ENCODE assay signal across 15 cellular contexts in genomic region chr20:38133680-38134426, GRCh38. TPM values are rescaled to one million over a fixed set of nuclear protein-coding genes. Genes with fewer than 3 reads are reported as not detected.
DNase-seq lines count a peak whose midpoint lies in the region; ATAC-seq, FAIRE-seq and TF ChIP-seq lines count a peak whose summit lies in the region.
"Had no signal": no experiment of that assay in that cellular context is flagged by ENCODE, and none has a peak within 500 bp of the region (broad histone marks: within the 10 kb centered on the region; RNA-seq: fewer than 3 reads in every experiment).

No MANE protein-coding gene starts in this region.

- TF ChIP-seq POLR2A in GM12892 (IDR thresholded peaks at IDR 0.05; ENCODE audit: low read depth, low read length) (no peak), gastrocnemius medialis (IDR thresholded peaks at IDR 0.05) (no peak)

- no peaks in the 10 kb centered on the region for H3K9me3 ChIP-seq in right atrium auricular region
- no peaks in the 10 kb centered on the region for H3K9me3 ChIP-seq in gastrocnemius medialis
- H3K9me3 ChIP-seq: Peyer's patch had no signal

- H3K27ac ChIP-seq in VCaP (peak overlapping the region; percentile 71), right atrium auricular region (peak overlapping the region; percentile 60 to 77), gastrocnemius medialis (peak overlapping the region in 3 of 4 donors; percentile 13 to 60 (median 42))

- H3K27me3 ChIP-seq in right atrium auricular region (no peaks in the 10 kb centered on the region), gastrocnemius medialis (no peaks in the 10 kb centered on the region)
- H3K27me3 ChIP-seq: Peyer's patch had no signal

- peak; percentile 36 for FAIRE-seq in GM12892 (lab: Jason Lieb, UNC)

- ATAC-seq in gastrocnemius medialis = no peak
- no peak for ATAC-seq in HG02588 (IDR thresholded peaks at IDR 0.05; ENCODE audit: unreplicated experiment)

- DNase-seq in GM12892 (ENCODE audit: insufficient read length) (no peak), right atrium auricular region (ENCODE audit: low spot score) (no peak), gastrocnemius medialis (no peak), RPMI8226 (no peak), NOMO-1 treated with DMSO at 0.1 percent for 48 hours (lab: John Stamatoyannopoulos, UW; ENCODE audit: unreplicated experiment) (no peak), NCI-H128 (lab: John Stamatoyannopoulos, UW; ENCODE audit: unreplicated experiment) (no peak)
- DNase-seq: DMS53, GOT3, hypothalamus, Kasumi-1, NCI-H187 treated with DMSO at 0.1 percent for 48 hours, NCI-H524, Peyer's patch had no signal

- H3K4me1 ChIP-seq in right atrium auricular region (peaks cover 0 to 46% of the 10 kb centered on the region in 2 donors), gastrocnemius medialis (peaks cover 0 to 12% of the 10 kb centered on the region in 2 donors)
- H3K4me1 ChIP-seq: Peyer's patch had no signal

- in situ Hi-C loops in gastrocnemius medialis (cut with MboI; ENCODE audit: low sequenced_read_pairs in 4 of 4) = no loop called here

- H3K4me3 ChIP-seq in right atrium auricular region (no peak overlapping the region), gastrocnemius medialis (no peak overlapping the region)
- H3K4me3 ChIP-seq: Peyer's patch had no signal

- no peak for TF ChIP-seq CTCF in VCaP (conservative IDR thresholded peaks at IDR 0.05)
- no peak for TF ChIP-seq CTCF in right atrium auricular region (IDR thresholded peaks at IDR 0.05)
- no peak for TF ChIP-seq CTCF in gastrocnemius medialis (IDR thresholded peaks at IDR 0.05 in 4 of 5, conservative IDR thresholded peaks at IDR 0.05 in 1 of 5)

- intact Hi-C loops in gastrocnemius medialis (cut with DNase I; ENCODE audit: low total_unique reads) = no loop called here

- H3K36me3 ChIP-seq in right atrium auricular region (peaks cover 85% of the 10 kb centered on the region), gastrocnemius medialis (peaks cover 0 to 65% of the 10 kb centered on the region in 2 donors)

RNA-seq across cellular contexts. Expression of gene TGM2, which starts 31.2 kb away (rescaled TPM):
- polyA plus RNA-seq in GM12892 (2012; ENCODE audit: missing spikeins) = 0.55 TPM
- total RNA-seq in right atrium auricular region = 1,000 to 10,000 TPM in 1 of 2 donors, 100 to 1,000 TPM in 1; 680 to 1,303 TPM
- total RNA-seq in gastrocnemius medialis = 100 to 1,000 TPM in 1 of 4 donors, 10 to 100 TPM in 3; 12.8 to 152 (median 58.4) TPM

Comparison
In these comparisons a context has a peak if more than half of its experiments do, and no peak if none do; other contexts are left out.
1. RNA of gene TGM2, which starts 31.2 kb away (total RNA-seq): 680 to 1,303 TPM in right atrium auricular region; 12.8 to 152 TPM in gastrocnemius medialis; every median in the first group is over 4 times any median in the second.
2. Peak in every context shown above with its lines, with median percentiles within 50 percentile points of each other: H3K27ac ChIP-seq.